20 cellular contexts compared by ENCODE assay signal in the genomic region with DNA sequence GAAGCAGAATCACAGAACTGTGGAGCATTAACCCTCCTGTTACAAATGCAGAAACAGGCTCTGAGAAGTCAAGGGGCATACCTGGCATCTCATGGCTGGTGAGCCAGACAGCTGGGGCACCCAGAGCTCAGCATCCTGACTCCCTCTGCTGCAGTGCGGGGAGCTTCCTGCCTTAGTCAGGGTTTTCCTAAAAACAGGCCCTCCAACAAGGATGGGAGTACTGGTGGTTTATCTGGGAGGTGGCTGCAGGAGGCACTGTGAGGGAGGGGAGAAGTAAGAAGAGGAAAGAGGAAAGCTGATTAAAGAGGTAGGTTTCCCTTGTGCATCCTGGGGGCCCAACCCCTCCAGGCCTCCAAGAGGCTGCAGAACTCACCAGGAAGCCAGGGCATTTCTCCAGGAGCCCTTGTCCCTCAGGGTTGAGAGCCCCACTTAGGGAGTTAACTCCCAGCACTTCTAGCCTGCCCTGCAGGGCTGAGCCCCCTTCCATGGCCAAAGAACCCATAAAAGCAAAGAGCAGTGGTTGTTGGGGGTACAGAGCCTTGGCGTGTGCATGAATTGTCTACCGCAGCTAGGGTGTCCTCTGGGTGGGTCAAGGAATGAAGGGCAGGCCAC.
"Had no signal": no experiment of that assay in that cellular context is flagged by ENCODE, and none has a peak within 500 bp of the region (broad histone marks: within the 10 kb centered on the region; RNA-seq: fewer than 3 reads in every experiment).

No MANE protein-coding gene starts in this region.

- H3K27ac Mint-ChIP-seq: IgD-negative memory B cell had no signal

- ATAC-seq: K562 had no signal

- H3K27ac ChIP-seq: KMS-11 had no signal

- H3K4me3 ChIP-seq: K562 had no signal

- DNase-seq: Kasumi-1, MM.1S, NCI-H1092 treated with DMSO at 0.1 percent for 48 hours, NCI-H1436, NCI-H187, NCI-H2029, NCI-H2081 treated with DMSO at 0.1 percent for 48 hours, NCI-H2171, NCI-H226, NCI-H446, NCI-H510A, NCI-H524 treated with DMSO at 0.1 percent for 48 hours, NCI-H69, NCI-H774, Right ventricle myocardium superior, RPMI8226, SK-N-SH had no signal

- H3K36me3 Mint-ChIP-seq: IgD-negative memory B cell had no signal

- H3K4me1 Mint-ChIP-seq: IgD-negative memory B cell had no signal

- H3K9me3 Mint-ChIP-seq: IgD-negative memory B cell had no signal
